8 cellular contexts compared by ENCODE assay signal in the genomic region with DNA sequence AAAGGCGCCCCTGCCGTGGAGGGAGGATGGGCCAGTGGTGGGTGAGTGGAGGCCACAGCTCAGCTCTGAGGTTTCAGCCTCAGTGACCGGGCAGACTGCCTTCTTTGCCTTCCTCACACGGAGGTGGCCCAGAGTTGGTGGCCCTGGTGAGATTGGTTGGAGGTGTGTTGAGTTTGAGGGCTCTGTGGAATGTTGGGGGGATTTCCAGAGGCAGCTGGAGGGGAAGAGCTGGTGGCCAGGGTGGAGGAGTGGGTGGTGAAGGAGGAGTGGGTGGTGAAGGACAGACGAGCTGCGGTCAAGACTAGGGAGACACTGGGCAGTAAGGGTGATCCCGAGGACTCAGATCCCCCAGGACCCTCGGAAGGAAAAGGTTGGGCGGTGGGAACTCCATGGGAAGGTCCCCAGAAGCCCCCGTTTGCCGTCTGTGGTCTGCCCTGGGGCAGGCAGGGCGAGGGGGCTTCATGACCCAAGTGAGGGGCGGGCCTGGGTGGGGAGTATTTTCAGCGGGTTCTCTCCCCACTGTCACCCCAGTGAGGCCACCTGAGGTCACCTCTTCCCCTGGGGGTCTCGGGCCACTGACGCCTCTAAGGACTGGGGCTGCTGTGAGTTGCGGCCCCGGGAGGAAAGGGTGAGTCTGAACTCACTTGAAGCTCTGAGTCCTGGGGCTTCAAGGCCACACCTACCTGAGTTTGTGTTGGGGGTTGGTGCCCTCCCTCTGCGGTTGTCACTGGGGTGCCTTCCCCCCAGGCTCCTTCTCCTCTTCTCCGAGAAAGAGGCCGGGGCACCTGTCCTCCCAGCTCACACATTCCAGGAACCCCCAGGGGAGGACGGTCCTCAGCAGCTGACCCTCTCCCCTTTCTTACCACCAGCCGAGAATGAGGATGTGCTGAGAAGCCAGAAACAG. TPM values are rescaled to one million over a fixed set of nuclear protein-coding genes. Genes with fewer than 3 reads are reported as not detected.
DNase-seq lines count a peak whose midpoint lies in the region; ATAC-seq, FAIRE-seq and TF ChIP-seq lines count a peak whose summit lies in the region.

No MANE protein-coding gene starts in this region.

- peak overlapping the region; percentile 87 for H3K4me3 Mint-ChIP-seq in activated CD4-positive, alpha-beta T cell treated with anti-CD3 and anti-CD28 coated beads for 36 hours
- peak overlapping the region; percentile 64 for H3K4me3 Mint-ChIP-seq in dendritic cell treated with granulocyte-macrophage colony-stimulating factor and Interleukin-4, amounts not matched to agents 40 ng/mL and 50 ng/mL, for 4 days

- peaks cover 34% of the 10 kb centered on the region for H3K36me3 Mint-ChIP-seq in activated CD4-positive, alpha-beta T cell treated with anti-CD3 and anti-CD28 coated beads for 36 hours (ENCODE audit: low read depth)
- no peaks in the 10 kb centered on the region for H3K36me3 Mint-ChIP-seq in dendritic cell treated with granulocyte-macrophage colony-stimulating factor and Interleukin-4, amounts not matched to agents 40 ng/mL and 50 ng/mL, for 4 days (ENCODE audit: low read depth)

- FAIRE-seq in GM19239 (lab: Jason Lieb, UNC), result peak; percentile 59

- intact Hi-C loops in activated CD4-positive, alpha-beta T cell treated with anti-CD3 and anti-CD28 coated beads for 36 hours (cut with DNase I, micrococcal nuclease), result loop anchor here (1.0 to 5.0 kb wide), 4 partner anchors 27 to 282 kb away; partner anchors contain the start of gene CTNNBIP1 (in 1 of the 2)
- intact Hi-C loops in dendritic cell treated with granulocyte-macrophage colony-stimulating factor and Interleukin-4, amounts not matched to agents 40 ng/mL and 50 ng/mL, for 4 days (cut with micrococcal nuclease), result loop anchor here (1.0 to 5.0 kb wide), 4 partner anchors 10 to 89 kb away; no protein-coding TSS in a partner anchor

- CTCF ChIA-PET in activated CD4-positive, alpha-beta T cell treated with anti-CD3 and anti-CD28 coated beads for 36 hours (lab: Charles Lee), result interaction anchor here (0.7 to 6.5 kb wide), 18 partner anchors 12 to 315 kb away, joined by 3 to 100 read pairs (median 4); partner anchors contain the start of genes LZIC, NMNAT1 and PIK3CD

- no peak for DNase-seq in GM19239 (ENCODE audit: insufficient read length, low spot score)
- DNase-seq in activated CD4-positive, alpha-beta T cell treated with anti-CD3 and anti-CD28 coated beads for 36 hours, result peak; percentile 85
- peak; percentile 71 to 75 for DNase-seq in stimulated activated CD8-positive, alpha-beta memory T cell treated with anti-CD3 and anti-CD28 coated beads, Interleukin-2, amount 100 ng/mL, for 48 hours (ENCODE audit: low read depth in 2 of 2)
- DNase-seq in 8988T, result no peak
- no peak for DNase-seq in middle frontal gyrus (ENCODE audit: extremely low spot score, low spot score)

- H3K27me3 Mint-ChIP-seq in activated CD4-positive, alpha-beta T cell treated with anti-CD3 and anti-CD28 coated beads for 36 hours, result peaks cover 2% of the 10 kb centered on the region
- peaks cover 21% of the 10 kb centered on the region for H3K27me3 Mint-ChIP-seq in dendritic cell treated with granulocyte-macrophage colony-stimulating factor and Interleukin-4, amounts not matched to agents 40 ng/mL and 50 ng/mL, for 4 days

- no peaks in the 10 kb centered on the region for H3K9me3 Mint-ChIP-seq in activated CD4-positive, alpha-beta T cell treated with anti-CD3 and anti-CD28 coated beads for 36 hours (ENCODE audit: low read depth)
- H3K9me3 Mint-ChIP-seq in dendritic cell treated with granulocyte-macrophage colony-stimulating factor and Interleukin-4, amounts not matched to agents 40 ng/mL and 50 ng/mL, for 4 days, result no peaks in the 10 kb centered on the region

- POLR2A ChIA-PET in activated CD4-positive, alpha-beta T cell treated with anti-CD3 and anti-CD28 coated beads for 36 hours (lab: Charles Lee), result interaction anchor here (0.8 to 3.4 kb wide), 5 partner anchors 15 to 43 kb away, joined by 4 to 49 read pairs (median 5); partner anchors contain the start of gene PIK3CD

- peak; percentile 59 for ATAC-seq in activated CD4-positive, alpha-beta T cell treated with anti-CD3 and anti-CD28 coated beads for 36 hours
- no peak for ATAC-seq in GM21360 (IDR thresholded peaks at IDR 0.05; ENCODE audit: unreplicated experiment)
- no peak for ATAC-seq in SK-N-SH treated with all-trans-retinoic acid at 6 μM for 48 hours

- H3K4me1 Mint-ChIP-seq in activated CD4-positive, alpha-beta T cell treated with anti-CD3 and anti-CD28 coated beads for 36 hours, result peaks cover 57% of the 10 kb centered on the region
- H3K4me1 Mint-ChIP-seq in dendritic cell treated with granulocyte-macrophage colony-stimulating factor and Interleukin-4, amounts not matched to agents 40 ng/mL and 50 ng/mL, for 4 days (ENCODE audit: low read depth), result peaks cover 70% of the 10 kb centered on the region

- peak overlapping the region; percentile 95 for H3K27ac Mint-ChIP-seq in activated CD4-positive, alpha-beta T cell treated with anti-CD3 and anti-CD28 coated beads for 36 hours
- peak overlapping the region; percentile 59 for H3K27ac Mint-ChIP-seq in dendritic cell treated with granulocyte-macrophage colony-stimulating factor and Interleukin-4, amounts not matched to agents 40 ng/mL and 50 ng/mL, for 4 days

TF ChIP-seq in SK-N-SH treated with all-trans-retinoic acid at 6 μM for 48 hours, 23 proteins besides CTCF, POLR2A, EP300 and RAD21:
- TF ChIP-seq PATZ1 (CRISPR knock-in tag; IDR thresholded peaks at IDR 0.05; ENCODE audit: borderline replicate concordance) (no peak), CSRNP3 (CRISPR knock-in tag; IDR thresholded peaks at IDR 0.05) (no peak)

RNA-seq across cellular contexts. Expression of gene PIK3CD, which starts 22.7 kb away (rescaled TPM):
- total RNA-seq in activated CD4-positive, alpha-beta T cell treated with anti-CD3 and anti-CD28 coated beads for 36 hours, result 100 to 1,000 TPM in 1 of 2 experiments, 10 to 100 TPM in 1; 96.4 to 114 TPM

RNA-seq across cellular contexts. Expression of gene TMEM201, which starts 40.1 kb away (rescaled TPM):
- 10 to 100 TPM; 14.6 to 15.1 TPM for total RNA-seq in activated CD4-positive, alpha-beta T cell treated with anti-CD3 and anti-CD28 coated beads for 36 hours

Comparison
In these comparisons a context has a peak if more than half of its experiments do, and no peak if none do; other contexts are left out.
1. DNase-seq: peak in activated CD4-positive, alpha-beta T cell treated with anti-CD3 and anti-CD28 coated beads for 36 hours (single experiment) and stimulated activated CD8-positive, alpha-beta memory T cell treated with anti-CD3 and anti-CD28 coated beads, Interleukin-2, amount 100 ng/mL, for 48 hours (2 of 2); none in GM19239 (single experiment), 8988T (single experiment) and middle frontal gyrus (single experiment).